ENCODE assay signal across 28 cellular contexts in the genomic region with DNA sequence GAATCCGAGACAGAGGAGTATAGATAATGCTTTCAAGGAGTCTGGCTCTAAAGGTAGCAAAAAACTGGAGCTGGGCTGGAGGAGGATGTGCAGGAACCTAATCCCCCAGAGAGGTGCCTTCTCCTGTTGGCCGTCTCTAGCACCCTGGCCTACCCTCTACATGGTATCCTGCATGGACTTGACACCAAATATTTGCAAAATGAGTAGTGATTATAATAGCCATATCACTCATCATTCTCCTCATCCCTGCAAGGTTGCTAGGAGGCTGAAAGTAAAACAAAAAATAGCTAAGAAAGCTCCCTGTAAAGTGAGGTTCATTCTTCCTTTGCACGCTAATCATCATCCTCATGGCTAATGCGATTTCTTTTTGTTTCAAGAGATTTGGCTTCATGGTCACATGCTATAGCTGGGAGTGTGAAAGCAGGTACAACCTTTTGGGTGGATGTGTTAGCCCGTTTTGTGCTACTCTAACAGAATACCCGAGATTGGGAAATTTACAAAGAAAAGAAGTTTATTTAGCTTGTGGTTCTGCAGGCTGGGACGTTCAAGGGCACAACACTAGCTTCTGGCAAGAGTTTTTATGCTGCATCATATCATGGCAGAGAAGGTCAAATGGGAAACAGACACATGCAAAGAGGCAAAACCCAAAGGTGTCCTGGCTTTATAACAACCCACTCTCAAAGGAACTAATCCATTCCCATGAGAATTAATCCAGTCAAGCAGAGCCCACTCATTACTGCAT. TPM values are rescaled to one million over a fixed set of nuclear protein-coding genes. Genes with fewer than 3 reads are reported as not detected.
"Had no signal": no experiment of that assay in that cellular context is flagged by ENCODE, and none has a peak within 500 bp of the region (broad histone marks: within the 10 kb centered on the region; RNA-seq: fewer than 3 reads in every experiment).

No MANE protein-coding gene starts in this region.

- H3K4me1 ChIP-seq: parathyroid adenoma, testis, tibial artery had no signal

- H3K4me2 ChIP-seq: smooth muscle cell had no signal

- FAIRE-seq: endothelial cell of umbilical vein, frontal cortex, keratinocyte had no signal

- H3K9ac ChIP-seq: parathyroid adenoma had no signal

- H3K4me3 ChIP-seq: coronary artery, esophagus squamous epithelium, lower lobe of right lung, right lobe of liver, smooth muscle cell, testis, tibial artery had no signal

- H3K27ac ChIP-seq: coronary artery, esophagus squamous epithelium, lower lobe of right lung, parathyroid adenoma, right lobe of liver, testis, tibial artery had no signal

- H3K36me3 ChIP-seq: esophagus squamous epithelium, lower lobe of right lung, right lobe of liver, tibial artery had no signal

- H3K27me3 ChIP-seq: right lobe of liver, testis had no signal

- H3K9me3 ChIP-seq: esophagus squamous epithelium, lower lobe of right lung, right lobe of liver, testis, tibial artery had no signal

- DNase-seq: dermis blood vessel endothelial cell; effector memory CD4-positive, alpha-beta T cell; erythroblast; esophagus squamous epithelium; hypothalamus; immature natural killer cell; left ventricle myocardium superior; lower lobe of right lung; natural killer cell; right lobe of liver; stimulated activated CD4-positive, alpha-beta T cell treated with anti-CD3 and anti-CD28 coated beads, Interleukin-12 subunit alpha, Interleukin-12 subunit beta, amount 100 ng/mL, for 4 hours; stimulated activated CD4-positive, alpha-beta T cell treated with anti-CD3 and anti-CD28 coated beads, Interleukin-1b, Interleukin-23, amount 100 ng/mL, for 48 hours; stimulated activated CD4-positive, alpha-beta T cell treated with anti-CD3 and anti-CD28 coated beads, Interleukin-4, amount 100 ng/mL, for 1 hour; stimulated activated CD8-positive, alpha-beta memory T cell treated with anti-CD3 and anti-CD28 coated beads, Interleukin-4, amount 100 ng/mL, for 48 hours; stimulated activated naive CD8-positive, alpha-beta T cell treated with anti-CD3 and anti-CD28 coated beads, Interleukin-15, Interleukin-2, amounts not matched to agents 100 U/mL and 50 U/mL, for 24 hours; substantia nigra; testis; tibial artery had no signal

- ATAC-seq: left ventricle myocardium superior; lower lobe of right lung; natural killer cell; stimulated activated naive CD8-positive, alpha-beta T cell treated with anti-CD3 and anti-CD28 coated beads, Interleukin-15, Interleukin-2, amounts not matched to agents 100 U/mL and 50 U/mL, for 24 hours had no signal

RNA-seq across cellular contexts. Expression of a gene that starts 27.1 kb away (rescaled TPM):
- total RNA-seq: endothelial cell of umbilical vein, progenitor cell of endocrine pancreas, smooth muscle cell had no signal
- polyA plus RNA-seq: endothelial cell of umbilical vein, neural cell had no signal

RNA-seq across cellular contexts. Expression of a gene that starts 31.3 kb away (rescaled TPM):
- total RNA-seq: dermis blood vessel endothelial cell, endothelial cell of umbilical vein, mononuclear cell, natural killer cell, osteoblast had no signal
- polyA plus RNA-seq: endothelial cell of umbilical vein, keratinocyte had no signal
